ENCODE assay signal across 34 cellular contexts in the genomic region with DNA sequence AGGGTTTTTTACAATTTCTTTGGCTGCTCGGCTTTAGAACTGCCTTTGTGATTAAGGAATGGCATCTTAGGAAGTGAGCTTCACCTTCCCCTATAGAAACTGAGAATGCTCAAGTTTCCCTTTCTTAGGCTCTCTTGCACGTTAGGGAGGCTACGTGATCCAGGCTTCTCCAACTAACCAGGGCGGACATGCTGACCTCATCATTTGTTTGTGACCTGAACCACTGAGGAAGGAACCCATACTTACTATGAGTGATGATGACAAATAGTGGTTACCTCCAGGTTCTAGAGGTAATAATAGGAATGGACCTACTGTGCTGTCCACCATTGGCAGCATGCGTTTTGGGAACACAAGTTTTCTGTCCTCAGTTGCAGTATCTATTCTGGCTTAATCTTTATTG.
DNase-seq lines count a peak whose midpoint lies in the region; ATAC-seq, FAIRE-seq and TF ChIP-seq lines count a peak whose summit lies in the region.
"Had no signal": no experiment of that assay in that cellular context is flagged by ENCODE, and none has a peak within 500 bp of the region (broad histone marks: within the 10 kb centered on the region; RNA-seq: fewer than 3 reads in every experiment).

No MANE protein-coding gene starts in this region.

- H3K4me1 ChIP-seq in HepG2 (ENCODE audit: insufficient read depth, low read length) (no peaks in the 10 kb centered on the region), right lobe of liver (no peaks in the 10 kb centered on the region), IMR-90 (ENCODE audit: control insufficient read depth, insufficient read depth, low read length) (no peaks in the 10 kb centered on the region)
- H3K4me1 ChIP-seq: A549; BE2C; BLaER1; BLaER1 treated with 17β-estradiol and CSF1 and Interleukin-3, amounts not matched to agents 10 nM and 100 nM; Caco-2 had no signal

- no peak overlapping the region for H3K18ac ChIP-seq in IMR-90 (ENCODE audit: low read depth, low read length)

- FAIRE-seq in HepG2 (lab: Jason Lieb, UNC), result no peak
- FAIRE-seq: A549, D721Med had no signal

- intact Hi-C loops in HepG2 (cut with micrococcal nuclease; ENCODE audit: unreplicated experiment), result no loop called here
- intact Hi-C loops in right lobe of liver (cut with DNase I), result no loop called here
- intact Hi-C loops in IMR-90 (cut with micrococcal nuclease), result no loop called here

- H3K56ac ChIP-seq in IMR-90 (ENCODE audit: extremely low read depth, insufficient read depth, low read length), result no peak overlapping the region

- peaks cover 92% of the 10 kb centered on the region for H3K9me3 ChIP-seq in HepG2 (ENCODE audit: low read length)
- no peaks in the 10 kb centered on the region for H3K9me3 ChIP-seq in right lobe of liver
- H3K9me3 ChIP-seq in IMR-90 (ENCODE audit: control insufficient read depth, insufficient read depth, low read length), result peaks cover 7% of the 10 kb centered on the region
- H3K9me3 ChIP-seq: A549; BE2C; BLaER1; BLaER1 treated with 17β-estradiol and CSF1 and Interleukin-3, amounts not matched to agents 10 nM and 100 nM; Caco-2 had no signal

- no peak overlapping the region for H4K5ac ChIP-seq in IMR-90 (ENCODE audit: low read depth, low read length)

- H2AK5ac ChIP-seq in IMR-90 (ENCODE audit: low read depth, low read length), result no peak overlapping the region

- no peak overlapping the region for H3K4ac ChIP-seq in IMR-90 (ENCODE audit: low read depth, low read length)

- H3K36me3 ChIP-seq in HepG2 (replicated peaks in 1 of 2; ENCODE audit: control insufficient read depth in 1 of 2, insufficient read depth in 2 of 2, low read length in 2 of 2), result no peaks in the 10 kb centered on the region
- H3K36me3 ChIP-seq in right lobe of liver, result no peaks in the 10 kb centered on the region
- H3K36me3 ChIP-seq in IMR-90 (ENCODE audit: control insufficient read depth, insufficient read depth, low read length), result no peaks in the 10 kb centered on the region
- H3K36me3 ChIP-seq: BE2C; BLaER1; BLaER1 treated with 17β-estradiol and CSF1 and Interleukin-3, amounts not matched to agents 10 nM and 100 nM had no signal

- no peak overlapping the region for H3K4me3 ChIP-seq in HepG2 (replicated peaks in 1 of 3; ENCODE audit: insufficient read depth in 1 of 3, low read depth in 2 of 3, low read length in 3 of 3)
- no peak overlapping the region for H3K4me3 ChIP-seq in right lobe of liver
- no peak overlapping the region for H3K4me3 ChIP-seq in IMR-90 (ENCODE audit: insufficient read depth, low read depth, low read length)
- H3K4me3 ChIP-seq: A549; BLaER1; BLaER1 treated with 17β-estradiol and CSF1 and Interleukin-3, amounts not matched to agents 10 nM and 100 nM had no signal

- no peak overlapping the region for H3K4me3 Mint-ChIP-seq in neural crest cell
- H3K4me3 Mint-ChIP-seq: B cell; CD14-positive monocyte; CD4-positive, alpha-beta T cell; CD4-positive, CD25-positive, alpha-beta regulatory T cell; CD8-positive, alpha-beta memory T cell; CD8-positive, alpha-beta T cell had no signal

- H3K79me2 ChIP-seq in HepG2 (ENCODE audit: insufficient read depth, low read length), result no peaks in the 10 kb centered on the region

- CTCF ChIA-PET in HepG2 (lab: Yijun Ruan, JAX; ENCODE audit: low intra/inter-chr PET ratio, low total read pairs) (no interaction called here), IMR-90 (lab: Yijun Ruan, JAX) (interaction anchor here (0.6 kb wide), 1 partner anchor 638 kb away, joined by 3 read pairs; no protein-coding TSS in a partner anchor)

- H2BK20ac ChIP-seq in IMR-90 (ENCODE audit: low read depth, low read length), result no peak overlapping the region

- H2BK5ac ChIP-seq in IMR-90 (ENCODE audit: low read depth, low read length, poor library complexity, severe bottlenecking), result no peak overlapping the region

- no peak overlapping the region for H3K27ac ChIP-seq in HepG2 (ENCODE audit: extremely low read length, insufficient read depth, low read length)
- no peak overlapping the region for H3K27ac ChIP-seq in right lobe of liver
- no peak overlapping the region for H3K27ac ChIP-seq in IMR-90 (ENCODE audit: insufficient read depth, low read length)
- H3K27ac ChIP-seq: 22Rv1; A549; BLaER1; BLaER1 treated with 17β-estradiol and CSF1 and Interleukin-3, amounts not matched to agents 10 nM and 100 nM; C4-2B had no signal

- TF ChIP-seq POLR2A in HepG2 (IDR thresholded peaks at IDR 0.05; ENCODE audit: insufficient read depth in 1 of 2, low read depth in 2 of 2, low read length in 2 of 2) (no peak), right lobe of liver (IDR thresholded peaks at IDR 0.05) (no peak), IMR-90 (IDR thresholded peaks at IDR 0.05; ENCODE audit: low read depth, low read length) (no peak)

- H4K8ac ChIP-seq in IMR-90 (ENCODE audit: low read depth in 2 of 2, low read length in 2 of 2), result no peak overlapping the region

- H2AK9ac ChIP-seq in IMR-90 (replicated peaks; ENCODE audit: low read depth, low read length, poor library complexity), result no peak overlapping the region

- WGBS in HepG2 (ENCODE audit: low lambda C conversion rate), result 50% methylated on average over 5 of the region's 5 CpGs
- 43% methylated on average over 3 of the region's 5 CpGs for WGBS in right lobe of liver (ENCODE audit: insufficient coverage, low coverage, low lambda C conversion rate, missing lambda C conversion rate)
- no CpG with 5 or more reads among the region's 5 CpGs for WGBS in IMR-90 (ENCODE audit: extremely low coverage in 2 of 2, insufficient read length in 1 of 2), 2 experiments

- H3K27me3 ChIP-seq in HepG2 (ENCODE audit: control insufficient read depth in 1 of 2, insufficient read depth in 2 of 2, low read length in 2 of 2), result no peaks in the 10 kb centered on the region
- H3K27me3 ChIP-seq in right lobe of liver, result no peaks in the 10 kb centered on the region
- H3K27me3 ChIP-seq in IMR-90 (ENCODE audit: control insufficient read depth, insufficient read depth, low read length), result no peaks in the 10 kb centered on the region
- H3K27me3 ChIP-seq: BE2C; BLaER1; BLaER1 treated with 17β-estradiol and CSF1 and Interleukin-3, amounts not matched to agents 10 nM and 100 nM had no signal

- peaks cover 4% of the 10 kb centered on the region for H3K4me1 Mint-ChIP-seq in neural crest cell
- H3K4me1 Mint-ChIP-seq: B cell; CD14-positive monocyte; CD4-positive, alpha-beta memory T cell; CD4-positive, CD25-positive, alpha-beta regulatory T cell; CD8-positive, alpha-beta memory T cell had no signal

- no peak overlapping the region for H3K14ac ChIP-seq in IMR-90 (replicated peaks; ENCODE audit: low read depth, low read length)

- H3K4me2 ChIP-seq in HepG2 (ENCODE audit: low read depth, low read length) (no peak overlapping the region), IMR-90 (ENCODE audit: low read depth, low read length) (no peak overlapping the region)
- H3K4me2 ChIP-seq: A549; BLaER1; BLaER1 treated with 17β-estradiol and CSF1 and Interleukin-3, amounts not matched to agents 10 nM and 100 nM had no signal

- BruUV-seq in HepG2 (replicated peaks; lab: Mats Ljungman, UMichigan) (no TSS peak), IMR-90 (replicated peaks; lab: Mats Ljungman, UMichigan) (no TSS peak)

- dilution Hi-C loops in IMR-90 (cut with HindIII; ENCODE audit: low sequenced_read_pairs, unreplicated experiment), result no loop called here

- no peak for TF ChIP-seq CTCF in HepG2 (CRISPR knock-in tag; IDR thresholded peaks at IDR 0.05)
- TF ChIP-seq CTCF in right lobe of liver (IDR thresholded peaks at IDR 0.05), result no peak
- TF ChIP-seq CTCF in IMR-90 (conservative IDR thresholded peaks at IDR 0.05; ENCODE audit: low read depth, low read length), result no peak
- no peak for TF ChIP-seq CTCF in neural crest cell (conservative IDR thresholded peaks at IDR 0.05)

- no peaks in the 10 kb centered on the region for H3K36me3 Mint-ChIP-seq in neural crest cell (ENCODE audit: low read depth)
- H3K36me3 Mint-ChIP-seq: CD14-positive monocyte; CD4-positive, alpha-beta memory T cell; CD4-positive, CD25-positive, alpha-beta regulatory T cell; CD8-positive, alpha-beta T cell had no signal

- in situ Hi-C loops in HepG2 (cut with HindIII; ENCODE audit: extremely low pct_ligation_motif_present, low pct_unique_long_range_greater_than_20kb) (no loop called here), IMR-90 (cut with MboI; ENCODE audit: low sequenced_read_pairs) (no loop called here)

- TF ChIP-seq EP300 in HepG2 (IDR thresholded peaks at IDR 0.05; ENCODE audit: low read depth in 2 of 2, low read length in 2 of 2), result no peak
- TF ChIP-seq EP300 in HepG2 (CRISPR knock-in tag; IDR thresholded peaks at IDR 0.05; ENCODE audit: borderline replicate concordance), result no peak

- H2AFZ ChIP-seq in HepG2 (ENCODE audit: low read length) (no peak overlapping the region), IMR-90 (replicated peaks; ENCODE audit: low read length, poor library complexity) (no peak overlapping the region)

- H3K9ac ChIP-seq in HepG2 (ENCODE audit: insufficient read depth, low read depth, low read length), result no peak overlapping the region
- H3K9ac ChIP-seq in IMR-90 (ENCODE audit: low read depth, low read length), result no peak overlapping the region
- H3K9ac ChIP-seq: BLaER1; BLaER1 treated with 17β-estradiol and CSF1 and Interleukin-3, amounts not matched to agents 10 nM and 100 nM had no signal

- TF ChIP-seq RAD21 in HepG2 (CRISPR knock-in tag; IDR thresholded peaks at IDR 0.05) (no peak), IMR-90 (IDR thresholded peaks at IDR 0.05; ENCODE audit: low read length) (no peak)

- POLR2A ChIA-PET in HepG2 (lab: Yijun Ruan, JAX), result no interaction called here
- POLR2A ChIA-PET in IMR-90 (lab: Charles Lee; ENCODE audit: unreplicated experiment), result no interaction called here

- H3K27ac Mint-ChIP-seq in neural crest cell (ENCODE audit: unreplicated experiment), result peak overlapping the region; percentile 59
- H3K27ac Mint-ChIP-seq: B cell; CD14-positive monocyte; CD4-positive, alpha-beta memory T cell; CD4-positive, alpha-beta T cell; CD4-positive, CD25-positive, alpha-beta regulatory T cell; CD8-positive, alpha-beta memory T cell; CD8-positive, alpha-beta T cell had no signal

- no peak overlapping the region for H2BK15ac ChIP-seq in IMR-90 (ENCODE audit: low read depth, low read length)

- no peak overlapping the region for H2BK120ac ChIP-seq in IMR-90 (ENCODE audit: low read depth, low read length)

- no peaks in the 10 kb centered on the region for H3K9me1 ChIP-seq in IMR-90 (ENCODE audit: insufficient read depth, low read length)

- H4K91ac ChIP-seq in IMR-90 (ENCODE audit: insufficient read depth, low read depth, low read length), result no peak overlapping the region

- H3K27me3 Mint-ChIP-seq in neural crest cell (ENCODE audit: low read depth), result no peaks in the 10 kb centered on the region
- H3K27me3 Mint-ChIP-seq: B cell; CD4-positive, alpha-beta memory T cell; CD4-positive, alpha-beta T cell; CD4-positive, CD25-positive, alpha-beta regulatory T cell; CD8-positive, alpha-beta memory T cell had no signal

- no peak for ATAC-seq in HepG2
- ATAC-seq in right lobe of liver, result no peak
- ATAC-seq in IMR-90 (ENCODE audit: low read depth), result no peak
- no peak for ATAC-seq in GM21619 (IDR thresholded peaks at IDR 0.05; ENCODE audit: unreplicated experiment)
- ATAC-seq: A549; CD8-positive, alpha-beta T cell had no signal

- H4K20me1 ChIP-seq in HepG2 (ENCODE audit: insufficient read depth, low read length) (no peaks in the 10 kb centered on the region), IMR-90 (ENCODE audit: insufficient read depth, low read length) (no peaks in the 10 kb centered on the region)
- H4K20me1 ChIP-seq: BLaER1; BLaER1 treated with 17β-estradiol and CSF1 and Interleukin-3, amounts not matched to agents 10 nM and 100 nM had no signal

- DNase-seq in HepG2 (ENCODE audit: low spot score) (no peak), right lobe of liver (no peak), IMR-90 (no peak), neural crest cell (ENCODE audit: low read depth, low spot score) (no peak), foreskin melanocyte (no peak)
- DNase-seq: 8988T; ACHN; AML-193; BE2C; C1 segment of cervical spinal cord; Caco-2; Calu3; CD4-positive, alpha-beta memory T cell; CD4-positive, alpha-beta T cell; CD4-positive, CD25-positive, alpha-beta regulatory T cell; CD8-positive, alpha-beta memory T cell; CD8-positive, alpha-beta T cell; COR-L47; DMS 273 treated with DMSO at 0.1 percent for 48 hours; DMS153; DMS53; DMS79; DMS79 treated with DMSO at 0.1 percent for 48 hours; DND-41; EL had no signal

- H3K23ac ChIP-seq in IMR-90 (ENCODE audit: low read depth, low read length), result no peak overlapping the region

- H3K9me3 Mint-ChIP-seq in neural crest cell, result peaks cover 6% of the 10 kb centered on the region

- H3K79me1 ChIP-seq in IMR-90 (ENCODE audit: low read depth in 1 of 2, low read length in 2 of 2), result no peaks in the 10 kb centered on the region
